In genomic region chr3:173395073-173395411, GRCh38 we compare ENCODE assay signal across 8 cellular contexts. TPM values are rescaled to one million over a fixed set of nuclear protein-coding genes. Genes with fewer than 3 reads are reported as not detected.
A peak's percentile ranks its signal among the peaks of the same experiment; 100 is the strongest.
DNase-seq lines count a peak whose midpoint lies in the region; ATAC-seq and TF ChIP-seq lines count a peak whose summit lies in the region.

No MANE protein-coding gene starts in this region.

- peak overlapping the region; percentile 65 to 81 (median 69) for H3K4me3 ChIP-seq in BLaER1 treated with 17β-estradiol and CSF1 and Interleukin-3, amounts not matched to agents 10 nM and 100 nM
- peak overlapping the region; percentile 75 for H3K4me3 ChIP-seq in WERI-Rb-1 (ENCODE audit: low read depth, low read length)
- H3K4me3 ChIP-seq in heart left ventricle, result peak overlapping the region; percentile 51 to 81 (median 68)
- H3K4me3 ChIP-seq in sigmoid colon, result peak overlapping the region; percentile 75 to 92 (median 80)

- H4K20me1 ChIP-seq in BLaER1 treated with 17β-estradiol and CSF1 and Interleukin-3, amounts not matched to agents 10 nM and 100 nM, result peaks cover 0 to 20% (median 2%) of the 10 kb centered on the region in 11 experiments; a peak in 10 of 22 replicates

- no peaks in the 10 kb centered on the region for H3K36me3 ChIP-seq in BLaER1 treated with 17β-estradiol and CSF1 and Interleukin-3, amounts not matched to agents 10 nM and 100 nM
- H3K36me3 ChIP-seq in WERI-Rb-1 (no peaks in the 10 kb centered on the region), heart left ventricle (no peaks in the 10 kb centered on the region), sigmoid colon (no peaks in the 10 kb centered on the region)

- intact Hi-C loops in heart left ventricle (cut with DNase I) (loop anchor here in 5 of 10 donors (5.0 to 10.0 kb wide), 8 partner anchors 408 to 1047 kb away; no protein-coding TSS in a partner anchor), sigmoid colon (cut with DNase I) (loop anchor here (5.0 kb wide), 1 partner anchor 157 kb away; no protein-coding TSS in a partner anchor)

- H3K4me2 ChIP-seq in BLaER1 treated with 17β-estradiol and CSF1 and Interleukin-3, amounts not matched to agents 10 nM and 100 nM, result peak overlapping the region; percentile 88 to 99 (median 96)

- H3K27me3 ChIP-seq in BLaER1 treated with 17β-estradiol and CSF1 and Interleukin-3, amounts not matched to agents 10 nM and 100 nM, result peaks cover 33 to 65% (median 57%) of the 10 kb centered on the region in 11 experiments
- peaks cover 19% of the 10 kb centered on the region for H3K27me3 ChIP-seq in WERI-Rb-1 (ENCODE audit: insufficient read depth, low read depth, severe bottlenecking)
- H3K27me3 ChIP-seq in heart left ventricle, result peaks cover 0 to 42% (median 0%) of the 10 kb centered on the region in 9 donors
- H3K27me3 ChIP-seq in sigmoid colon, result peaks cover 0 to 4% (median 0%) of the 10 kb centered on the region in 3 donors

- no peak for DNase-seq in WERI-Rb-1
- DNase-seq in heart left ventricle, result no peak
- no peak for DNase-seq in sigmoid colon
- DNase-seq in NCI-H446 treated with DMSO at 0.1 percent for 48 hours (lab: John Stamatoyannopoulos, UW), result no peak
- DNase-seq in NCI-H1048 (lab: John Stamatoyannopoulos, UW), result no peak

- TF ChIP-seq POLR2A in heart left ventricle (IDR thresholded peaks at IDR 0.05), result no peak
- no peak for TF ChIP-seq POLR2A in sigmoid colon (IDR thresholded peaks at IDR 0.05)

- WGBS in heart left ventricle, 4 donors, result 2 to 3% (median 2%) methylated on average over 10 of the region's 10 CpGs
- WGBS in sigmoid colon, 2 donors, result 1 to 2% methylated on average over 10 of the region's 10 CpGs

- no peak for TF ChIP-seq EP300 in sigmoid colon (IDR thresholded peaks at IDR 0.05)

- peaks cover 21 to 34% (median 32%) of the 10 kb centered on the region in 10 experiments for H3K4me1 ChIP-seq in BLaER1 treated with 17β-estradiol and CSF1 and Interleukin-3, amounts not matched to agents 10 nM and 100 nM
- peaks cover 0 to 34% (median 6%) of the 10 kb centered on the region in 12 donors for H3K4me1 ChIP-seq in heart left ventricle
- H3K4me1 ChIP-seq in sigmoid colon, result peaks cover 0 to 18% (median 16%) of the 10 kb centered on the region in 4 donors

- TF ChIP-seq CTCF in WERI-Rb-1 (IDR thresholded peaks at IDR 0.05; ENCODE audit: low read depth, low read length), result no peak
- TF ChIP-seq CTCF in heart left ventricle (IDR thresholded peaks at IDR 0.05), result no peak
- no peak for TF ChIP-seq CTCF in sigmoid colon (IDR thresholded peaks at IDR 0.05)

- H3K9me3 ChIP-seq in BLaER1 treated with 17β-estradiol and CSF1 and Interleukin-3, amounts not matched to agents 10 nM and 100 nM (replicated peaks in 1 of 11), result no peaks in the 10 kb centered on the region
- no peaks in the 10 kb centered on the region for H3K9me3 ChIP-seq in WERI-Rb-1 (ENCODE audit: severe bottlenecking)
- no peaks in the 10 kb centered on the region for H3K9me3 ChIP-seq in heart left ventricle
- H3K9me3 ChIP-seq in sigmoid colon, result no peaks in the 10 kb centered on the region

- peak overlapping the region; percentile 43 to 82 (median 69); a peak in 21 of 22 replicates for H3K9ac ChIP-seq in BLaER1 treated with 17β-estradiol and CSF1 and Interleukin-3, amounts not matched to agents 10 nM and 100 nM

- H3K27ac ChIP-seq in BLaER1 treated with 17β-estradiol and CSF1 and Interleukin-3, amounts not matched to agents 10 nM and 100 nM, result peak overlapping the region; percentile 19 to 85 (median 46); a peak in 17 of 22 replicates
- H3K27ac ChIP-seq in WERI-Rb-1, result no peak overlapping the region
- peak overlapping the region; percentile 11 to 91 (median 88) for H3K27ac ChIP-seq in heart left ventricle
- H3K27ac ChIP-seq in sigmoid colon, result peak overlapping the region; percentile 86 to 94 (median 90)

- peak; percentile 31 for ATAC-seq in GM19328 (IDR thresholded peaks at IDR 0.05; ENCODE audit: unreplicated experiment)
- peak; percentile 52 for ATAC-seq in HG03354 (IDR thresholded peaks at IDR 0.05; ENCODE audit: poor library complexity, severe bottlenecking, unreplicated experiment)
- ATAC-seq in heart left ventricle, result peak; percentile 50 to 64 (median 60)

RNA-seq across cellular contexts. Expression of gene NLGN1, which starts 2.5 kb away (rescaled TPM):
- total RNA-seq in heart left ventricle, result 10 to 100 TPM in 8 of 9 donors, 1 to 10 TPM in 1; 8.3 to 27.6 (median 17.0) TPM
- 1 to 10 TPM; 1.8 to 4.7 TPM for polyA plus RNA-seq in heart left ventricle
- 10 to 100 TPM; 28.1 to 33.5 (median 29.3) TPM for total RNA-seq in sigmoid colon
- under 1 TPM in 2 of 3 donors, not detected in 1; under 0.01 to 0.60 TPM for polyA plus RNA-seq in sigmoid colon
